ENCODE assay signal across 21 cellular contexts in genomic region chr14:104228716-104229620, GRCh38.
"Had no signal": no experiment of that assay in that cellular context is flagged by ENCODE, and none has a peak within 500 bp of the region (broad histone marks: within the 10 kb centered on the region; RNA-seq: fewer than 3 reads in every experiment).

No MANE protein-coding gene starts in this region.

- H3K27me3 ChIP-seq: SJSA1 had no signal

- H3K9me3 Mint-ChIP-seq: central memory CD8-positive, alpha-beta T cell; dendritic cell treated with granulocyte-macrophage colony-stimulating factor and Interleukin-4, amounts not matched to agents 40 ng/mL and 50 ng/mL, for 4 days had no signal

- H3K4me3 ChIP-seq: SJSA1, skin epidermis had no signal

- H3K36me3 ChIP-seq: neutrophil, SJSA1 had no signal

- ATAC-seq: activated T-cell treated with anti-CD3 and anti-CD28 coated beads, Interleukin-2, amount 50 U/mL, for 4 hours had no signal

- H3K4me1 ChIP-seq: parathyroid adenoma, SJSA1 had no signal

- H3K27ac ChIP-seq: neutrophil, parathyroid adenoma, SJSA1, skin epidermis had no signal

- H3K27ac Mint-ChIP-seq: dendritic cell treated with granulocyte-macrophage colony-stimulating factor and Interleukin-4, amounts not matched to agents 40 ng/mL and 50 ng/mL, for 4 days; naive B cell had no signal

- H3K9me3 ChIP-seq: neutrophil, SJSA1 had no signal

- DNase-seq: activated CD4-positive, alpha-beta T cell treated with anti-CD3 and anti-CD28 coated beads, Interleukin-2, amount 50 U/mL, for 1 hour; activated gamma-delta T cell; activated T-cell treated with anti-CD3 and anti-CD28 coated beads, Interleukin-2, amount 50 U/mL, for 4 hours; amygdala; effector memory CD4-positive, alpha-beta T cell; foreskin fibroblast; kidney glomerular epithelial cell; midbrain; naive B cell; stimulated activated CD4-positive, alpha-beta T cell treated with anti-CD3 and anti-CD28 coated beads, Interleukin-4, amount 100 ng/mL, for 24 hours; stimulated activated naive CD4-positive, alpha-beta T cell treated with Interleukin-2 at 50 U/mL for 16 hours; substantia nigra; T-helper 2 cell; trophoblast cell had no signal

- H3K36me3 Mint-ChIP-seq: brain, naive B cell had no signal

- H3K4me3 Mint-ChIP-seq: activated T-cell treated with anti-CD3 and anti-CD28 coated beads, Interleukin-2, amount 50 U/mL, for 4 hours; brain; central memory CD8-positive, alpha-beta T cell; dendritic cell treated with granulocyte-macrophage colony-stimulating factor and Interleukin-4, amounts not matched to agents 40 ng/mL and 50 ng/mL, for 4 days; naive B cell had no signal
